Comparison of ENCODE assay signal across 8 cellular contexts in genomic region chr5:52987711-52988329, GRCh38. TPM values are rescaled to one million over a fixed set of nuclear protein-coding genes. Genes with fewer than 3 reads are reported as not detected.
DNase-seq lines count a peak whose midpoint lies in the region; ATAC-seq, FAIRE-seq and TF ChIP-seq lines count a peak whose summit lies in the region.

No MANE protein-coding gene starts in this region.

- H3K4me2 ChIP-seq in A549 = peak overlapping the region; percentile 81
- H3K4me2 ChIP-seq in HepG2 (ENCODE audit: low read depth, low read length) = peak overlapping the region; percentile 85
- no peak overlapping the region for H3K4me2 ChIP-seq in neuronal stem cell (ENCODE audit: insufficient read depth, low read length, poor library complexity, severe bottlenecking)

- no TSS peak for BruUV-seq in HepG2 (replicated peaks; lab: Mats Ljungman, UMichigan)

- DNase-seq in A549 (ENCODE audit: low read depth in 1 of 2, low spot score in 1 of 2) (peak; percentile 32 to 53), HepG2 (ENCODE audit: low spot score) (peak; percentile 48), amniotic stem cell (lab: John Stamatoyannopoulos, UW) (no peak), neuronal stem cell (ENCODE audit: low spot score) (no peak), hypothalamus (lab: John Stamatoyannopoulos, UW) (no peak), tibial nerve (ENCODE audit: low spot score in 2 of 2) (no peak)
- no peak for DNase-seq in activated naive CD8-positive, alpha-beta T cell treated with anti-CD3 and anti-CD28 coated beads, Interleukin-2, amount 10 ng/mL, durations not matched to agents 7 days and 5 days

- H3K27ac ChIP-seq in A549 (peak overlapping the region; percentile 82 to 94), HEK293 (ENCODE audit: extremely low read depth, low read depth, low read length) (no peak overlapping the region), HepG2 (ENCODE audit: extremely low read length, insufficient read depth, low read length) (no peak overlapping the region), neuronal stem cell (replicated peaks; ENCODE audit: low read length) (no peak overlapping the region), tibial nerve (peak overlapping the region in 2 of 4 donors; percentile 16 to 88)

- 12% methylated on average over 4 of the region's 4 CpGs for WGBS in A549 (ENCODE audit: missing lambda C conversion rate)
- WGBS in HepG2 (ENCODE audit: low lambda C conversion rate) = 31% methylated on average over 4 of the region's 4 CpGs
- WGBS in neuronal stem cell (ENCODE audit: extremely low coverage in 2 of 2, insufficient read length in 2 of 2, insufficient replicate concordance in 1 of 2), 2 donors = no CpG with 5 or more reads among the region's 4 CpGs
- WGBS in tibial nerve, 2 donors = 82 to 89% methylated on average over 4 of the region's 4 CpGs

- no peak overlapping the region for H4K91ac ChIP-seq in neuronal stem cell (ENCODE audit: low read depth, low read length, poor library complexity)

- H3K4me1 ChIP-seq in A549 = peaks cover 29% of the 10 kb centered on the region
- H3K4me1 ChIP-seq in HEK293 (ENCODE audit: control insufficient read depth, insufficient read depth, low read length) = peaks cover 8% of the 10 kb centered on the region
- peaks cover 54% of the 10 kb centered on the region for H3K4me1 ChIP-seq in HepG2 (ENCODE audit: insufficient read depth, low read length)
- H3K4me1 ChIP-seq in neuronal stem cell (ENCODE audit: control insufficient read depth in 2 of 2, insufficient read depth in 1 of 2, low read depth in 1 of 2, low read length in 2 of 2) = peaks cover 0 to 7% of the 10 kb centered on the region in 2 donors
- peaks cover 0 to 35% (median 1%) of the 10 kb centered on the region in 4 donors for H3K4me1 ChIP-seq in tibial nerve

- peaks cover 41% of the 10 kb centered on the region for H3K79me2 ChIP-seq in HepG2 (ENCODE audit: insufficient read depth, low read length)

- H2BK5ac ChIP-seq in neuronal stem cell (ENCODE audit: low read length) = no peak overlapping the region

- H3K4ac ChIP-seq in neuronal stem cell (ENCODE audit: low read length) = no peak overlapping the region

- H3K4me1 Mint-ChIP-seq in activated naive CD8-positive, alpha-beta T cell treated with anti-CD3 and anti-CD28 coated beads, Interleukin-2, amount 10 ng/mL, durations not matched to agents 7 days and 5 days = peaks cover 15% of the 10 kb centered on the region

- no peaks in the 10 kb centered on the region for H3K9me3 Mint-ChIP-seq in activated naive CD8-positive, alpha-beta T cell treated with anti-CD3 and anti-CD28 coated beads, Interleukin-2, amount 10 ng/mL, durations not matched to agents 7 days and 5 days

- no peak overlapping the region for H3K23ac ChIP-seq in neuronal stem cell (ENCODE audit: low read depth, low read length, poor library complexity)

- no peak for TF ChIP-seq RAD21 in A549 (conservative IDR thresholded peaks at IDR 0.05 in 1 of 2, IDR thresholded peaks at IDR 0.05 in 1 of 2)
- no peak for TF ChIP-seq RAD21 in HepG2 (CRISPR knock-in tag; IDR thresholded peaks at IDR 0.05)

- peaks cover 8% of the 10 kb centered on the region for H3K36me3 Mint-ChIP-seq in activated naive CD8-positive, alpha-beta T cell treated with anti-CD3 and anti-CD28 coated beads, Interleukin-2, amount 10 ng/mL, durations not matched to agents 7 days and 5 days

- H3K14ac ChIP-seq in neuronal stem cell (ENCODE audit: low read length) = no peak overlapping the region

- H4K8ac ChIP-seq in neuronal stem cell (ENCODE audit: low read depth, low read length) = no peak overlapping the region

- in situ Hi-C loops in HepG2 (cut with HindIII; ENCODE audit: extremely low pct_ligation_motif_present, low pct_unique_long_range_greater_than_20kb) = loop anchor here (5.0 kb wide), 1 partner anchor 41 kb away; no protein-coding TSS in a partner anchor

- peak in 1 of 2 experiments; percentile 47; a peak in 1 of 5 replicates for TF ChIP-seq EP300 in A549 (IDR thresholded peaks at IDR 0.05)
- TF ChIP-seq EP300 in HepG2 (IDR thresholded peaks at IDR 0.05; ENCODE audit: low read depth in 2 of 2, low read length in 2 of 2) = peak in 1 of 2 experiments; percentile 63; a peak in 1 of 4 replicates
- TF ChIP-seq EP300 in HepG2 (CRISPR knock-in tag; IDR thresholded peaks at IDR 0.05; ENCODE audit: borderline replicate concordance) = no peak
- TF ChIP-seq EP300 in tibial nerve (IDR thresholded peaks at IDR 0.05) = no peak

- H3K4me3 ChIP-seq in A549 (peak overlapping the region; percentile 75; the same call in 1 of the 3 replicates), HEK293 (ENCODE audit: low read depth, low read length) (no peak overlapping the region), HepG2 (replicated peaks in 1 of 3; ENCODE audit: insufficient read depth in 1 of 3, low read depth in 2 of 3, low read length in 3 of 3) (peak overlapping the region; percentile 17 to 91 (median 87); a peak in 4 of 6 replicates), neuronal stem cell (ENCODE audit: low read length in 2 of 2) (no peak overlapping the region), tibial nerve (no peak overlapping the region)

- FAIRE-seq in A549 (lab: Jason Lieb, UNC) = no peak
- FAIRE-seq in HepG2 (lab: Jason Lieb, UNC) = no peak

- peaks cover 39% of the 10 kb centered on the region for H3K27me3 Mint-ChIP-seq in activated naive CD8-positive, alpha-beta T cell treated with anti-CD3 and anti-CD28 coated beads, Interleukin-2, amount 10 ng/mL, durations not matched to agents 7 days and 5 days

- ATAC-seq in A549 = peak in 1 of 2 experiments; percentile 1; a peak in 1 of 6 replicates
- no peak for ATAC-seq in activated naive CD8-positive, alpha-beta T cell treated with anti-CD3 and anti-CD28 coated beads, Interleukin-2, amount 10 ng/mL, durations not matched to agents 7 days and 5 days (ENCODE audit: low read depth)
- no peak for ATAC-seq in HepG2

- H3K4me3 Mint-ChIP-seq in activated naive CD8-positive, alpha-beta T cell treated with anti-CD3 and anti-CD28 coated beads, Interleukin-2, amount 10 ng/mL, durations not matched to agents 7 days and 5 days = peak overlapping the region; percentile 81

- intact Hi-C loops in HepG2 (cut with micrococcal nuclease; ENCODE audit: unreplicated experiment) = loop anchor here (2.0 kb wide), 1 partner anchor 31 kb away; no protein-coding TSS in a partner anchor

- no peaks in the 10 kb centered on the region; the same call in 1 of the 2 replicates for H4K20me1 ChIP-seq in HepG2 (ENCODE audit: insufficient read depth, low read length)

- H2BK120ac ChIP-seq in neuronal stem cell (ENCODE audit: low read depth, low read length) = no peak overlapping the region

- no peak overlapping the region for H2AK5ac ChIP-seq in neuronal stem cell (ENCODE audit: low read depth, low read length)

- H2AFZ ChIP-seq in HepG2 (ENCODE audit: low read length) (no peak overlapping the region), neuronal stem cell (ENCODE audit: low read length) (no peak overlapping the region)

- H3K27me3 ChIP-seq in HepG2 (ENCODE audit: control insufficient read depth in 1 of 2, insufficient read depth in 2 of 2, low read length in 2 of 2) (no peaks in the 10 kb centered on the region; a peak in 1 of 5 replicates), neuronal stem cell (ENCODE audit: control insufficient read depth in 3 of 3, insufficient read depth in 3 of 3, low read depth in 1 of 3, low read length in 3 of 3) (peaks cover 0 to 30% (median 15%) of the 10 kb centered on the region in 3 experiments), tibial nerve (no peaks in the 10 kb centered on the region)

- TF ChIP-seq CTCF in A549 (IDR thresholded peaks at IDR 0.05) (no peak), HEK293 (tag by site-specific recombination; IDR thresholded peaks at IDR 0.05) (no peak), HepG2 (CRISPR knock-in tag; IDR thresholded peaks at IDR 0.05) (no peak), tibial nerve (IDR thresholded peaks at IDR 0.05) (no peak)

- H3K18ac ChIP-seq in neuronal stem cell (ENCODE audit: low read length) = no peak overlapping the region

- peaks cover 4% of the 10 kb centered on the region in 2 experiments; a peak in 2 of 3 replicates for H3K36me3 ChIP-seq in HEK293 (ENCODE audit: control insufficient read depth in 2 of 2, insufficient read depth in 1 of 2, low read length in 2 of 2)
- H3K36me3 ChIP-seq in HepG2 (replicated peaks in 1 of 2; ENCODE audit: control insufficient read depth in 1 of 2, insufficient read depth in 2 of 2, low read length in 2 of 2) = peaks cover 0 to 7% of the 10 kb centered on the region in 2 experiments; a peak in 3 of 5 replicates
- no peaks in the 10 kb centered on the region for H3K36me3 ChIP-seq in neuronal stem cell (replicated peaks in 1 of 2; ENCODE audit: control insufficient read depth in 2 of 2, insufficient read depth in 2 of 2, low read length in 2 of 2)
- no peaks in the 10 kb centered on the region for H3K36me3 ChIP-seq in tibial nerve

- no peak overlapping the region for H2BK12ac ChIP-seq in neuronal stem cell (ENCODE audit: low read length)

- no peaks in the 10 kb centered on the region for H3K79me1 ChIP-seq in neuronal stem cell (ENCODE audit: low read depth, low read length)

- H3K9me3 ChIP-seq in A549 (no peaks in the 10 kb centered on the region), HEK293 (ENCODE audit: control insufficient read depth, insufficient read depth, low read depth, low read length) (no peaks in the 10 kb centered on the region), HepG2 (ENCODE audit: low read length) (no peaks in the 10 kb centered on the region), neuronal stem cell (replicated peaks in 1 of 2; ENCODE audit: control insufficient read depth in 2 of 2, insufficient read depth in 1 of 2, low read depth in 1 of 2, low read length in 2 of 2) (peaks cover 0 to 5% of the 10 kb centered on the region in 2 donors), tibial nerve (no peaks in the 10 kb centered on the region)

- CTCF ChIA-PET in A549 (lab: Yijun Ruan, JAX) = interaction anchor here (1.1 to 5.3 kb wide), 6 partner anchors 9 to 46 kb away, joined by 3 to 61 read pairs (median 8); no protein-coding TSS in a partner anchor
- CTCF ChIA-PET in HEK293 (lab: Yijun Ruan, JAX) = interaction anchor here (0.6 to 4.4 kb wide), 7 partner anchors 25 to 294 kb away, joined by 3 to 44 read pairs (median 3); partner anchors contain the start of gene MOCS2
- CTCF ChIA-PET in HepG2 (lab: Yijun Ruan, JAX; ENCODE audit: low intra/inter-chr PET ratio, low total read pairs) = no interaction called here

- no peak overlapping the region for H2BK15ac ChIP-seq in neuronal stem cell (ENCODE audit: low read length)

- POLR2A ChIA-PET in A549 (lab: Yijun Ruan, JAX) = interaction anchor here (0.6 to 4.4 kb wide), 4 partner anchors 17 to 44 kb away, joined by 3 to 25 read pairs (median 6); no protein-coding TSS in a partner anchor
- POLR2A ChIA-PET in HEK293 (lab: Yijun Ruan, JAX) = interaction anchor here (0.7 to 2.0 kb wide), 2 partner anchors 18 to 122 kb away, joined by 3 to 9 read pairs; partner anchors contain the start of gene MOCS2
- POLR2A ChIA-PET in activated naive CD8-positive, alpha-beta T cell treated with anti-CD3 and anti-CD28 coated beads, Interleukin-2, amount 10 ng/mL, durations not matched to agents 7 days and 5 days (lab: Charles Lee) = interaction anchor here (0.6 to 1.1 kb wide), 2 partner anchors 48 to 51 kb away, joined by 3 to 4 read pairs; no protein-coding TSS in a partner anchor
- POLR2A ChIA-PET in HepG2 (lab: Yijun Ruan, JAX) = interaction anchor here (1.1 to 5.1 kb wide), 6 partner anchors 9 to 188 kb away, joined by 3 to 35 read pairs (median 5); no protein-coding TSS in a partner anchor

- H3K27ac Mint-ChIP-seq in activated naive CD8-positive, alpha-beta T cell treated with anti-CD3 and anti-CD28 coated beads, Interleukin-2, amount 10 ng/mL, durations not matched to agents 7 days and 5 days = no peak overlapping the region

- H3K9ac ChIP-seq in HepG2 (ENCODE audit: insufficient read depth, low read depth, low read length) = peak overlapping the region; percentile 87; the same call in 1 of the 2 replicates
- no peak overlapping the region for H3K9ac ChIP-seq in neuronal stem cell (ENCODE audit: low read depth, low read length, poor library complexity)

- TF ChIP-seq POLR2A in A549 (IDR thresholded peaks at IDR 0.05; ENCODE audit: low read length) (no peak), HepG2 (IDR thresholded peaks at IDR 0.05; ENCODE audit: insufficient read depth in 1 of 2, low read depth in 2 of 2, low read length in 2 of 2) (no peak), tibial nerve (IDR thresholded peaks at IDR 0.05) (no peak)

RNA-seq across cellular contexts. Expression of gene ITGA2, which starts 1.3 kb away (rescaled TPM):
- polyA plus RNA-seq in A549 (2011; rRNA removed) (28.0 and 29.7 TPM in 2 replicates), A549 (2017; fragmentation: RNase III; extraction: RNeasy Plus Mini Kit Qiagen cat#74134 plus additional on column Dnase treatment) (8.5 to 9.7 TPM (median 9.3 TPM) in 3 replicates), HepG2 (2011; rRNA removed) (49.3 and 58.3 TPM in 2 replicates)
- polyA plus RNA-seq in A549 (2012; cell fraction: cytosol; rRNA removed) = 1.7 and 2.2 TPM in 2 replicates
- 2.7 and 3.4 TPM in 2 replicates for polyA plus RNA-seq in A549 (2012; cell fraction: nucleus; rRNA removed)
- 32.7 and 33.9 TPM in 2 replicates for polyA minus RNA-seq in A549 (2011; rRNA and poly(A)+ RNA removed)
- total RNA-seq in activated naive CD8-positive, alpha-beta T cell treated with anti-CD3 and anti-CD28 coated beads, Interleukin-2, amount 10 ng/mL, durations not matched to agents 7 days and 5 days = 1 to 10 TPM; 2.0 to 2.5 TPM
- total RNA-seq in HepG2 (2016; rRNA removed; fragmentation: Illumina TruSeq; extraction: Trizol) (10.2 and 15.8 TPM in 2 replicates), tibial nerve (1 to 10 TPM; 3.7 to 6.1 (median 5.4) TPM)
- total RNA-seq in HepG2 (2016; cell fraction: cytosol; rRNA removed; fragmentation: Illumina TruSeq; extraction: Trizol; ENCODE audit: low read depth) = 0.79 and 0.91 TPM in 2 replicates
- 9.7 and 15.3 TPM in 2 replicates for total RNA-seq in HepG2 (2016; cell fraction: insoluble cytoplasmic fraction; rRNA removed; fragmentation: Illumina TruSeq; extraction: Trizol)
- 2.3 and 3.0 TPM in 2 replicates for total RNA-seq in HepG2 (2016; cell fraction: membrane; rRNA removed; fragmentation: Illumina TruSeq; extraction: Trizol)
- 25.3 and 27.8 TPM in 2 replicates for total RNA-seq in HepG2 (2016; cell fraction: nucleus; rRNA removed; fragmentation: Illumina TruSeq; extraction: Trizol)
- polyA plus RNA-seq in HepG2 (2011; cell fraction: cytosol; rRNA removed) = 24.9 and 38.8 TPM in 2 replicates
- 27.4 and 30.0 TPM in 2 replicates for polyA plus RNA-seq in HepG2 (2011; cell fraction: nucleus; rRNA removed)
- polyA plus RNA-seq in HepG2 (2012) = 40.3 and 49.9 TPM in 2 replicates
- 0.17 and 0.20 TPM in 2 replicates for polyA plus RNA-seq in HepG2 (2016; cell fraction: cytosol; fragmentation: Illumina TruSeq; extraction: Trizol; ENCODE audit: low read depth)
- 3.7 TPM in 2 replicates for polyA plus RNA-seq in HepG2 (2016; cell fraction: insoluble cytoplasmic fraction; fragmentation: Illumina TruSeq; extraction: Trizol; ENCODE audit: low read depth)
- 0.45 and 0.72 TPM in 2 replicates for polyA plus RNA-seq in HepG2 (2016; cell fraction: membrane; fragmentation: Illumina TruSeq; extraction: Trizol; ENCODE audit: low read depth)
- polyA plus RNA-seq in HepG2 (2016; cell fraction: nucleus; fragmentation: Illumina TruSeq; extraction: Trizol; ENCODE audit: insufficient read depth, low read depth) = 15.1 and 16.2 TPM in 2 replicates
- polyA minus RNA-seq in HepG2 (2011; rRNA and poly(A)+ RNA removed; ENCODE audit: low replicate concordance) = 19.4 and 121 TPM in 2 replicates
- 105 and 135 TPM in 2 replicates for polyA minus RNA-seq in HepG2 (2011; cell fraction: cytosol; rRNA and poly(A)+ RNA removed)
- polyA minus RNA-seq in HepG2 (2011; cell fraction: nucleus; rRNA and poly(A)+ RNA removed) = 209 and 232 TPM in 2 replicates
- polyA plus RNA-seq in neuronal stem cell (2013, experiment 1 of 2) = 2.0 TPM
- polyA plus RNA-seq in neuronal stem cell (2013, experiment 2 of 2) = 2.0 TPM

Comparison
In these comparisons a context has a peak if more than half of its experiments do, and no peak if none do; other contexts are left out.
1. DNase-seq: peak in A549 (2 of 2) and HepG2 (single experiment); none in activated naive CD8-positive, alpha-beta T cell treated with anti-CD3 and anti-CD28 coated beads, Interleukin-2, amount 10 ng/mL, durations not matched to agents 7 days and 5 days (single experiment), amniotic stem cell (single experiment), neuronal stem cell (single experiment), hypothalamus (0 of 51) and tibial nerve (0 of 2).
2. H3K27ac ChIP-seq: peak in A549 (2 of 2); none in HEK293 (single experiment), HepG2 (single experiment) and neuronal stem cell (single experiment).
3. H3K4me3 ChIP-seq: peak in A549 (single experiment) and HepG2 (3 of 3); none in HEK293 (single experiment), neuronal stem cell (0 of 2) and tibial nerve (0 of 4).